Comparison of ENCODE assay signal across 8 cellular contexts in genomic region chr14:103391048-103391447, GRCh38. TPM values are rescaled to one million over a fixed set of nuclear protein-coding genes. Genes with fewer than 3 reads are reported as not detected.
DNase-seq lines count a peak whose midpoint lies in the region; ATAC-seq and TF ChIP-seq lines count a peak whose summit lies in the region.

No MANE protein-coding gene starts in this region.

- no peaks in the 10 kb centered on the region for H3K27me3 Mint-ChIP-seq in activated B cell treated with CpG ODN at 0.5 μM for 24 hours
- no peaks in the 10 kb centered on the region for H3K27me3 Mint-ChIP-seq in T-helper 2 cell treated with Interferon-gamma antibody and Interleukin-4, amounts not matched to agents 5 μg/mL and 100 μg/mL, for 36 hours (ENCODE audit: low read depth)

- TF ChIP-seq CTCF in activated B cell treated with CpG ODN at 0.5 μM for 24 hours (IDR thresholded peaks at IDR 0.05) (no peak), epithelial cell of esophagus (IDR thresholded peaks at IDR 0.05; ENCODE audit: insufficient read depth, low read depth, low read length, missing control alignments) (peak; percentile 72), neural cell (IDR thresholded peaks at IDR 0.05; ENCODE audit: poor library complexity, severe bottlenecking) (peak; percentile 69)

- no peaks in the 10 kb centered on the region for H3K36me3 ChIP-seq in neural cell (ENCODE audit: insufficient read depth, low read length)

- H3K4me2 ChIP-seq in neural cell (ENCODE audit: low read length) = no peak overlapping the region

- no peaks in the 10 kb centered on the region for H3K9me3 ChIP-seq in neural cell (ENCODE audit: low read length)

- intact Hi-C loops in activated B cell treated with CpG ODN at 0.5 μM for 24 hours (cut with micrococcal nuclease) = loop anchor here (1.0 kb wide), 1 partner anchor 56 kb away; no protein-coding TSS in a partner anchor

- H3K9ac ChIP-seq in neural cell (ENCODE audit: low read length) = no peak overlapping the region

- H3K4me3 Mint-ChIP-seq in activated B cell treated with CpG ODN at 0.5 μM for 24 hours = no peak overlapping the region
- no peak overlapping the region for H3K4me3 Mint-ChIP-seq in T-helper 2 cell treated with Interferon-gamma antibody and Interleukin-4, amounts not matched to agents 5 μg/mL and 100 μg/mL, for 36 hours

- H3K27ac ChIP-seq in neural cell (ENCODE audit: low read length) = no peak overlapping the region

- TF ChIP-seq RAD21 in neural cell (conservative IDR thresholded peaks at IDR 0.05) = peak; percentile 19

- H3K79me2 ChIP-seq in neural cell (replicated peaks; ENCODE audit: insufficient read depth, low read length) = peaks cover 97% of the 10 kb centered on the region

- POLR2A ChIA-PET in activated B cell treated with CpG ODN at 0.5 μM for 24 hours (lab: Charles Lee) = interaction anchor here (0.5 to 2.4 kb wide), 4 partner anchors 34 to 782 kb away, joined by 4 to 18 read pairs (median 6); partner anchors contain the start of gene EIF5

- H3K9me3 Mint-ChIP-seq in activated B cell treated with CpG ODN at 0.5 μM for 24 hours = no peaks in the 10 kb centered on the region
- H3K9me3 Mint-ChIP-seq in T-helper 2 cell treated with Interferon-gamma antibody and Interleukin-4, amounts not matched to agents 5 μg/mL and 100 μg/mL, for 36 hours = no peaks in the 10 kb centered on the region

- H3K4me1 Mint-ChIP-seq in activated B cell treated with CpG ODN at 0.5 μM for 24 hours = peaks cover 72% of the 10 kb centered on the region
- peaks cover 43% of the 10 kb centered on the region for H3K4me1 Mint-ChIP-seq in T-helper 2 cell treated with Interferon-gamma antibody and Interleukin-4, amounts not matched to agents 5 μg/mL and 100 μg/mL, for 36 hours (ENCODE audit: low read depth)

- no peak overlapping the region for H3K4me3 ChIP-seq in epithelial cell of esophagus (ENCODE audit: low read length)
- H3K4me3 ChIP-seq in neural cell (ENCODE audit: low read length) = no peak overlapping the region

- ATAC-seq in activated B cell treated with CpG ODN at 0.5 μM for 24 hours (ENCODE audit: low read depth) (peak; percentile 82), GM21447 (IDR thresholded peaks at IDR 0.05; ENCODE audit: unreplicated experiment) (no peak)

- no peak for TF ChIP-seq EP300 in neural cell (conservative IDR thresholded peaks at IDR 0.05; ENCODE audit: poor library complexity, severe bottlenecking)

- H3K36me3 Mint-ChIP-seq in activated B cell treated with CpG ODN at 0.5 μM for 24 hours (ENCODE audit: low read depth) = peaks cover 9% of the 10 kb centered on the region
- peaks cover 11% of the 10 kb centered on the region for H3K36me3 Mint-ChIP-seq in T-helper 2 cell treated with Interferon-gamma antibody and Interleukin-4, amounts not matched to agents 5 μg/mL and 100 μg/mL, for 36 hours (ENCODE audit: low read depth)

- H3F3A ChIP-seq in neural cell (ENCODE audit: insufficient read depth, low read length, poor library complexity, severe bottlenecking) = no peaks in the 10 kb centered on the region

- no peak overlapping the region for H2AFZ ChIP-seq in neural cell (ENCODE audit: low read depth, low read length)

- DNase-seq in DMS53 (lab: John Stamatoyannopoulos, UW) (peak; percentile 53), DMS53 treated with DMSO at 0.1 percent for 48 hours (lab: John Stamatoyannopoulos, UW; ENCODE audit: unreplicated experiment) (no peak), MV-4-11 (lab: John Stamatoyannopoulos, UW) (peak; percentile 80), activated B cell treated with CpG ODN at 0.5 μM for 24 hours (no peak), epithelial cell of esophagus (ENCODE audit: low read depth) (peak; percentile 46)
- DNase-seq in T-helper 2 cell treated with Interferon-gamma antibody and Interleukin-4, amounts not matched to agents 5 μg/mL and 100 μg/mL, for 36 hours (ENCODE audit: low spot score) = no peak

- no peaks in the 10 kb centered on the region for H3K27me3 ChIP-seq in neural cell (ENCODE audit: insufficient read depth, low read depth, low read length)

- H3K27ac Mint-ChIP-seq in activated B cell treated with CpG ODN at 0.5 μM for 24 hours = peak overlapping the region; percentile 43
- no peak overlapping the region for H3K27ac Mint-ChIP-seq in T-helper 2 cell treated with Interferon-gamma antibody and Interleukin-4, amounts not matched to agents 5 μg/mL and 100 μg/mL, for 36 hours

- CTCF ChIA-PET in activated B cell treated with CpG ODN at 0.5 μM for 24 hours (lab: Charles Lee) = interaction anchor here (0.7 to 3.1 kb wide), 16 partner anchors 9 to 287 kb away, joined by 3 to 29 read pairs (median 4); partner anchors contain the start of gene EIF5

- no peaks in the 10 kb centered on the region for H3K9me2 ChIP-seq in neural cell (ENCODE audit: insufficient read depth, low read length)

- H4K20me1 ChIP-seq in neural cell (ENCODE audit: insufficient read depth) = peaks cover 16% of the 10 kb centered on the region

TF ChIP-seq in neural cell, 6 proteins besides CTCF, POLR2A, EP300 and RAD21:
- TF ChIP-seq, protein P1, sequence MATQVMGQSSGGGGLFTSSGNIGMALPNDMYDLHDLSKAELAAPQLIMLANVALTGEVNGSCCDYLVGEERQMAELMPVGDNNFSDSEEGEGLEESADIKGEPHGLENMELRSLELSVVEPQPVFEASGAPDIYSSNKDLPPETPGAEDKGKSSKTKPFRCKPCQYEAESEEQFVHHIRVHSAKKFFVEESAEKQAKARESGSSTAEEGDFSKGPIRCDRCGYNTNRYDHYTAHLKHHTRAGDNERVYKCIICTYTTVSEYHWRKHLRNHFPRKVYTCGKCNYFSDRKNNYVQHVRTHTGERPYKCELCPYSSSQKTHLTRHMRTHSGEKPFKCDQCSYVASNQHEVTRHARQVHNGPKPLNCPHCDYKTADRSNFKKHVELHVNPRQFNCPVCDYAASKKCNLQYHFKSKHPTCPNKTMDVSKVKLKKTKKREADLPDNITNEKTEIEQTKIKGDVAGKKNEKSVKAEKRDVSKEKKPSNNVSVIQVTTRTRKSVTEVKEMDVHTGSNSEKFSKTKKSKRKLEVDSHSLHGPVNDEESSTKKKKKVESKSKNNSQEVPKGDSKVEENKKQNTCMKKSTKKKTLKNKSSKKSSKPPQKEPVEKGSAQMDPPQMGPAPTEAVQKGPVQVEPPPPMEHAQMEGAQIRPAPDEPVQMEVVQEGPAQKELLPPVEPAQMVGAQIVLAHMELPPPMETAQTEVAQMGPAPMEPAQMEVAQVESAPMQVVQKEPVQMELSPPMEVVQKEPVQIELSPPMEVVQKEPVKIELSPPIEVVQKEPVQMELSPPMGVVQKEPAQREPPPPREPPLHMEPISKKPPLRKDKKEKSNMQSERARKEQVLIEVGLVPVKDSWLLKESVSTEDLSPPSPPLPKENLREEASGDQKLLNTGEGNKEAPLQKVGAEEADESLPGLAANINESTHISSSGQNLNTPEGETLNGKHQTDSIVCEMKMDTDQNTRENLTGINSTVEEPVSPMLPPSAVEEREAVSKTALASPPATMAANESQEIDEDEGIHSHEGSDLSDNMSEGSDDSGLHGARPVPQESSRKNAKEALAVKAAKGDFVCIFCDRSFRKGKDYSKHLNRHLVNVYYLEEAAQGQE (IDR thresholded peaks at IDR 0.05; ENCODE audit: borderline replicate concordance) = no peak
- TF ChIP-seq TAF1 (IDR thresholded peaks at IDR 0.05; ENCODE audit: low read depth) (no peak), EZH2 (IDR thresholded peaks at IDR 0.05; ENCODE audit: borderline replicate concordance, insufficient read depth, low read length, poor library complexity, severe bottlenecking) (no peak)

RNA-seq across cellular contexts. Expression of gene MARK3, which starts 5.8 kb away (rescaled TPM):
- total RNA-seq in activated B cell treated with CpG ODN at 0.5 μM for 24 hours = 97.1 and 110 TPM in 2 replicates
- polyA plus RNA-seq in neural cell = 158 and 166 TPM in 2 replicates
- 198 and 199 TPM in 2 replicates for polyA minus RNA-seq in neural cell

RNA-seq across cellular contexts. Expression of gene EIF5, which starts 57.0 kb away (rescaled TPM):
- total RNA-seq in activated B cell treated with CpG ODN at 0.5 μM for 24 hours = 234 and 274 TPM in 2 replicates
- 165 and 188 TPM in 2 replicates for polyA plus RNA-seq in neural cell
- 286 and 290 TPM in 2 replicates for polyA minus RNA-seq in neural cell

Comparison
In these comparisons a context has a peak if more than half of its experiments do, and no peak if none do; other contexts are left out.
1. DNase-seq: peak in DMS53 (single experiment), MV-4-11 (single experiment) and epithelial cell of esophagus (single experiment); none in DMS53 treated with DMSO at 0.1 percent for 48 hours (single experiment), activated B cell treated with CpG ODN at 0.5 μM for 24 hours (single experiment) and T-helper 2 cell treated with Interferon-gamma antibody and Interleukin-4, amounts not matched to agents 5 μg/mL and 100 μg/mL, for 36 hours (single experiment).